Comparison of ENCODE assay signal across 8 cellular contexts in the genomic region with DNA sequence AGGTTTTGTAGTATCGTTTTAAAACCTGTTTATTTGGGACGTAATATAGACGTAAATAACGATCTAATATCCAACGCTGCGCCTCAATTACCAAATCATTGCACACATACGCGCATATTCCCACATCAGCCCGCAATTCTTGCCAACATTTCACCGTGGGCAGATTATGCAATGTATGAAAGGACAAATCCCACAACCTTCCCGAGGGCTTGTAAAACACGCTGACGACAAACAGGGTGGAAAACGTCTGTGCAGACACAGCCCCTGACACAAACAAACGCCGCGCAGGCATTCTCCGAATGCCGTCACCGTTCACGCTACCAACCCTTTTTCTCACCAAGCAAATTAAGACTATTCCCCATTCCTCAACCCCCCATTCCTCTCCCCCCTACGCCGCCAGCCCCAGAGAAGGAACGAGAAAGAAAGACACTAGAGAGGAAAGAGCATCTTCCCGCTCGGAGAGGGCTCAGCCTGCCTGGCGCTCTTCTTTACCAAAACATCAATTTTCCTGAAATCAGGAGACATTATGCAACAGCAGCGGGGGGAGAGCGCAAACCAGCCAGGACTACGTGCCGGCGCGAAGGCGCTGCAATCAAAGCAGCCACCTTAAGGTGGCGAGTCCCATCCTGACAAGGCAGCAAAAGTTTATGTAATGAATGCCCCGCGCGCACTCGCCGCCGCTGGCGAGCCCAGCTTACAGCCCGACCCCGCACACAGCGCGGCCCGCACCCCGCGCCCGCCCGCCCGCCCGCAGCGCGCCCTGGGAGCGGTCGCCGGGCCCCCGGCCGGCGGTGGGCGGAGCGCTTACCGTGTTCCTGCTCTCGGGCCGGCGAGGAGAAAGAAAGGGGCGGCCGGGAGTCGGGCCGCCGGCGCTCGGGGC. TPM values are rescaled to one million over a fixed set of nuclear protein-coding genes. Genes with fewer than 3 reads are reported as not detected.
A peak's percentile ranks its signal among the peaks of the same experiment; 100 is the strongest.
DNase-seq lines count a peak whose midpoint lies in the region; ATAC-seq and TF ChIP-seq lines count a peak whose summit lies in the region.

No MANE protein-coding gene starts in this region.

- H3K9me3 ChIP-seq in stomach, result no peaks in the 10 kb centered on the region

- intact Hi-C loops in stomach (cut with DNase I; ENCODE audit: low total_unique reads), result no loop called here

- TF ChIP-seq CTCF in epithelial cell of proximal tubule (conservative IDR thresholded peaks at IDR 0.05; ENCODE audit: low read depth, low read length) (peak; percentile 20), stomach (IDR thresholded peaks at IDR 0.05) (peak in 4 of 7 experiments; percentile 1 to 24 (median 16))

- H3K36me3 ChIP-seq in ACC112 (ENCODE audit: insufficient read depth, low read length) (no peaks in the 10 kb centered on the region), stomach (no peaks in the 10 kb centered on the region)

- H3K4me3 ChIP-seq in ACC112 (ENCODE audit: low read depth, low read length), result peak overlapping the region; percentile 98
- H3K4me3 ChIP-seq in epithelial cell of proximal tubule (ENCODE audit: low read depth, low read length), result peak overlapping the region; percentile 80
- peak overlapping the region; percentile 64 to 76 (median 72) for H3K4me3 ChIP-seq in stomach

- peak; percentile 92 for TF ChIP-seq EP300 in stomach (IDR thresholded peaks at IDR 0.05)

- peaks cover 49% of the 10 kb centered on the region for H3K79me2 ChIP-seq in ACC112 (ENCODE audit: control insufficient read depth, insufficient read depth, low read length, unreplicated experiment)

- peak; percentile 44 for ATAC-seq in GM18511 (IDR thresholded peaks at IDR 0.05; ENCODE audit: unreplicated experiment)
- ATAC-seq in HG03039 (IDR thresholded peaks at IDR 0.05; ENCODE audit: unreplicated experiment), result peak; percentile 36

- WGBS in stomach, 5 donors, result 0 to 1% (median 0%) methylated on average over 44 to 70 of the region's 74 CpGs

- H2AFZ ChIP-seq in ACC112 (ENCODE audit: low read length, unreplicated experiment), result no peak overlapping the region

- TF ChIP-seq POLR2A in stomach (IDR thresholded peaks at IDR 0.05), result peak in 1 of 4 donors; percentile 26

- DNase-seq in NCI-H526 (lab: John Stamatoyannopoulos, UW) (peak; percentile 12 to 61), epithelial cell of proximal tubule (ENCODE audit: low read depth) (no peak), mucosa of gallbladder (ENCODE audit: low spot score) (peak; percentile 70), stomach (peak; percentile 63)
- DNase-seq in activated T-cell treated with anti-CD3 and anti-CD28 coated beads, Interleukin-2, amount 50 U/mL, for 1 hour, result peak; percentile 70

- H3K27ac ChIP-seq in ACC112 (ENCODE audit: low read depth, low read length), result peak overlapping the region; percentile 99
- H3K27ac ChIP-seq in stomach, result peak overlapping the region; percentile 74 to 99 (median 96)

- peaks cover 30% of the 10 kb centered on the region for H3K4me1 ChIP-seq in ACC112 (ENCODE audit: control insufficient read depth, insufficient read depth, low read length, unreplicated experiment)
- H3K4me1 ChIP-seq in stomach, result peaks cover 18 to 72% (median 44%) of the 10 kb centered on the region in 4 donors

- H3K27me3 ChIP-seq in ACC112 (ENCODE audit: insufficient read depth, low read length) (no peaks in the 10 kb centered on the region), stomach (peaks cover 0 to 5% (median 0%) of the 10 kb centered on the region in 3 donors)

RNA-seq across cellular contexts. Expression of a gene that starts 0.6 kb away (rescaled TPM):
- total RNA-seq in epithelial cell of proximal tubule (10.3 and 12.7 TPM in 2 replicates), mucosa of gallbladder (16.4 TPM), stomach (10 to 100 TPM in 3 of 5 donors, 1 to 10 TPM in 1, not detected in 1; 8.0 to 39.7 (median 17.5) TPM)
- polyA plus RNA-seq in stomach, result 10 to 100 TPM; 21.2 to 21.9 (median 21.7) TPM
